ENCODE assay signal across 8 cellular contexts in genomic region chr5:102295534-102296228, GRCh38. TPM values are rescaled to one million over a fixed set of nuclear protein-coding genes. Genes with fewer than 3 reads are reported as not detected.
DNase-seq lines count a peak whose midpoint lies in the region; TF ChIP-seq lines count a peak whose summit lies in the region.

No MANE protein-coding gene starts in this region.

- TF ChIP-seq CTCF in GM12875 (IDR thresholded peaks at IDR 0.05; ENCODE audit: borderline replicate concordance, insufficient read depth, low read depth, low read length): no peak
- no peak for TF ChIP-seq CTCF in fibroblast of lung (conservative IDR thresholded peaks at IDR 0.05 in 1 of 2, IDR thresholded peaks at IDR 0.05 in 1 of 2; ENCODE audit: low read depth in 1 of 2, low read length in 2 of 2)
- no peak for TF ChIP-seq CTCF in parathyroid adenoma (IDR thresholded peaks at IDR 0.05)

- WGBS in GM23248 (ENCODE audit: low coverage in 1 of 2, low lambda C conversion rate in 2 of 2, missing lambda C conversion rate in 2 of 2), 2 experiments: 8 to 9% methylated on average over 22 to 23 of the region's 30 CpGs

- 0 out of 2 replicates have a peak, but pooled peaks cover 8% of the 10 kb centered on the region for H3K27me3 ChIP-seq in GM23248 (replicated peaks; ENCODE audit: insufficient read depth)
- no peaks in the 10 kb centered on the region for H3K27me3 ChIP-seq in NT2/D1 (ENCODE audit: insufficient read depth, insufficient read length)
- no peaks in the 10 kb centered on the region for H3K27me3 ChIP-seq in fibroblast of lung (ENCODE audit: control insufficient read depth, insufficient read depth, low read length)
- no peaks in the 10 kb centered on the region for H3K27me3 ChIP-seq in parathyroid adenoma (ENCODE audit: control insufficient read depth, insufficient read depth, low read length)

- H4K20me1 ChIP-seq in GM23248 (ENCODE audit: insufficient read depth) (no peaks in the 10 kb centered on the region), fibroblast of lung (ENCODE audit: control insufficient read depth, extremely low read depth, insufficient read depth, low read length) (no peaks in the 10 kb centered on the region)

- no peaks in the 10 kb centered on the region for H3F3A ChIP-seq in GM23248 (ENCODE audit: insufficient read depth)

- H3K9ac ChIP-seq in GM23248: no peak overlapping the region
- H3K9ac ChIP-seq in NT2/D1 (ENCODE audit: insufficient read length, low read depth): peak overlapping the region; percentile 80
- no peak overlapping the region for H3K9ac ChIP-seq in fibroblast of lung (ENCODE audit: insufficient read depth, low read length)
- no peak overlapping the region for H3K9ac ChIP-seq in parathyroid adenoma

- H3K9me2 ChIP-seq in GM23248 (ENCODE audit: insufficient read depth): no peaks in the 10 kb centered on the region

- peak overlapping the region; percentile 45 for H3K4me3 ChIP-seq in GM12875 (ENCODE audit: low read depth, low read length)
- peak overlapping the region; percentile 60 for H3K4me3 ChIP-seq in GM23248
- H3K4me3 ChIP-seq in NT2/D1 (ENCODE audit: insufficient read length, low read depth): peak overlapping the region; percentile 65
- peak overlapping the region in 1 of 4 experiments; percentile 60 for H3K4me3 ChIP-seq in fibroblast of lung (replicated peaks in 1 of 4; ENCODE audit: control extremely low read depth in 1 of 4, insufficient read depth in 1 of 4, low read depth in 3 of 4, low read length in 4 of 4)
- H3K4me3 ChIP-seq in parathyroid adenoma (ENCODE audit: low read depth, low read length): peak overlapping the region; percentile 59

- DNase-seq in GM23248 (no peak), NT2/D1 (ENCODE audit: low read depth, low spot score) (no peak), fibroblast of lung (ENCODE audit: low read depth in 2 of 2) (no peak), GDM1 (lab: John Stamatoyannopoulos, UW) (no peak), NCI-H2081 (lab: John Stamatoyannopoulos, UW) (no peak)
- no peak for DNase-seq in activated effector memory CD4-positive, alpha-beta T cell treated with Interleukin-2 at 50 U/mL for 16 hours

- H3K4me1 ChIP-seq in GM23248 (ENCODE audit: insufficient read depth) (no peaks in the 10 kb centered on the region), NT2/D1 (ENCODE audit: insufficient read depth, insufficient read length) (no peaks in the 10 kb centered on the region), fibroblast of lung (ENCODE audit: control insufficient read depth, extremely low read depth, insufficient read depth, low read length) (no peaks in the 10 kb centered on the region), parathyroid adenoma (no peaks in the 10 kb centered on the region)

- H3K79me2 ChIP-seq in GM23248 (ENCODE audit: insufficient read depth): no peaks in the 10 kb centered on the region
- H3K79me2 ChIP-seq in fibroblast of lung (ENCODE audit: control insufficient read depth, insufficient read depth, low read length): no peaks in the 10 kb centered on the region
- H3K79me2 ChIP-seq in parathyroid adenoma: no peaks in the 10 kb centered on the region

- H3K9me3 ChIP-seq in GM23248 (ENCODE audit: low read depth) (no peaks in the 10 kb centered on the region), NT2/D1 (ENCODE audit: insufficient read depth, low read length) (no peaks in the 10 kb centered on the region), fibroblast of lung (ENCODE audit: control insufficient read depth, insufficient read depth, low read depth, low read length) (no peaks in the 10 kb centered on the region), parathyroid adenoma (ENCODE audit: control insufficient read depth, low read length) (no peaks in the 10 kb centered on the region)

- H2AFZ ChIP-seq in GM23248 (peak overlapping the region; percentile 72), fibroblast of lung (ENCODE audit: low read length) (no peak overlapping the region), parathyroid adenoma (peak overlapping the region; percentile 80)

- no peaks in the 10 kb centered on the region for H3K36me3 ChIP-seq in GM23248 (ENCODE audit: low read depth)
- no peaks in the 10 kb centered on the region for H3K36me3 ChIP-seq in NT2/D1 (ENCODE audit: insufficient read depth, insufficient read length, low read length)
- no peaks in the 10 kb centered on the region for H3K36me3 ChIP-seq in fibroblast of lung (ENCODE audit: control insufficient read depth, insufficient read depth, low read length)
- no peaks in the 10 kb centered on the region for H3K36me3 ChIP-seq in parathyroid adenoma (ENCODE audit: control insufficient read depth, insufficient read depth, low read length)

- in situ Hi-C loops in GM23248 (cut with MboI): no loop called here

- H3K4me2 ChIP-seq in GM23248 (ENCODE audit: unreplicated experiment) (peak overlapping the region; percentile 11), fibroblast of lung (ENCODE audit: extremely low read depth, insufficient read depth, low read length) (peak overlapping the region; percentile 25), parathyroid adenoma (ENCODE audit: low read length) (peak overlapping the region; percentile 88)

- H3K27ac ChIP-seq in GM23248: no peak overlapping the region
- no peak overlapping the region for H3K27ac ChIP-seq in fibroblast of lung (ENCODE audit: insufficient read depth, low read length)
- H3K27ac ChIP-seq in parathyroid adenoma: no peak overlapping the region

RNA-seq across cellular contexts. Expression of gene SLCO4C1, which starts 0.4 kb away (rescaled TPM):
- total RNA-seq in GM23248 (2014; rRNA removed; shearing (Covaris generic)): not detected in 2 replicates
- not detected in 2 replicates for polyA plus RNA-seq in GM23248 (2016; fragmentation: Nextera tagmentation; extraction: Ambion mirVana)
- under 0.01 TPM in 1 of 2 replicates, not detected in the other for total RNA-seq in fibroblast of lung
- polyA plus RNA-seq in fibroblast of lung: 0.01 TPM in 2 replicates
- 0.02 TPM in 1 of 2 replicates, not detected in the other for polyA plus RNA-seq in fibroblast of lung (2012)
- not detected in 2 replicates for polyA minus RNA-seq in fibroblast of lung (ENCODE audit: low replicate concordance)

Comparison
In these comparisons a context has a peak if more than half of its experiments do, and no peak if none do; other contexts are left out.
1. H3K4me2 ChIP-seq: peak in every context shown above with its lines; median percentile 88 in parathyroid adenoma; 25 in fibroblast of lung; 11 in GM23248.